1 cellular context compared by ENCODE assay signal in the genomic region with DNA sequence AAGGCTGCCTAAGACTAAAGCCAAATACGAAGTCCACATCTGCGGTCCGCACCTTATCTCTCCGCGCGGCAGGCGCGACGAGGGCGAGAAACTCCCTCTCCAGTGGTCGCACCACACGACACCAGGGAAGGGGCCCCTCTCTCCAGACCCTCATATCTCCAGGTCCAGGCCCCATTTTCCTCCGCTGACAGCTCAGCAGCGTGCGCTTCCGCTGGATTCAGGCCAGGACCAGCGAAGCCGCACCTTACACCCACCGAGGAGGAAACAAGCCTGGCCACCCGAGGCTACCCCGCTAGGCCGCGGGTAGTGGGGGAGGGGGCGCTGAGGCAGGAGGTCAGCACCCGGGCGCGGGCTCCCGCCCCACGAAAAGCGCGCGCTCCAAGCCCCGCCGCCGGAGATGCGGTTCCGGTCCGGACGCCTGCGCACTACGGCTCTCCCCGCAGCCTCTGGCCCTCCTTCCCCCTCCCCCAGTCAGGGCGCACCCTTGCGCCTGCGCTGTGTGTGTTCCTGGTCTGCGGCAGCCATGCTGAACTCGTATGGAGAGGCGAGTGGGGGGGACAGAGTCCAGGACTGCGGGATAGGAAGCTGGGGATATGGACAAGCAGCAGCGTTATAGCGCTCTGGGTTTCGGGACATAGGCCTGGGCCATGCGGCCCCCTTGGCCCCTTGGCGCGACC.
TF ChIP-seq lines count a peak whose summit lies in the region.

Gene BRD2 (plus strand): TSS at position 502 of the 677 bp plus-strand sequence. CDS start 4,305 bp downstream, outside the sequence.

TF ChIP-seq in GM12878, 131 proteins besides CTCF, POLR2A, EP300 and RAD21 (continued from another document and continues in another):
- TF ChIP-seq CUX1 (IDR thresholded peaks at IDR 0.05; ENCODE audit: insufficient replicate concordance, low read depth, low read length) (no peak), ZNF24 (IDR thresholded peaks at IDR 0.05) (no peak), SUPT20H (IDR thresholded peaks at IDR 0.05; ENCODE audit: borderline replicate concordance, control insufficient read depth, low read depth, low read length) (no peak), REST (IDR thresholded peaks at IDR 0.05; ENCODE audit: low read depth, low read length) (no peak), YY1 (IDR thresholded peaks at IDR 0.05; ENCODE audit: low read depth, low read length) (peak; percentile 94), CHD2 (IDR thresholded peaks at IDR 0.05; ENCODE audit: borderline replicate concordance, low read depth, low read length) (peak; percentile 88), ZBTB4 (CRISPR knock-in tag; IDR thresholded peaks at IDR 0.05) (no peak), ZNF274 (IDR thresholded peaks at IDR 0.05; ENCODE audit: insufficient read depth, insufficient read length) (no peak), SREBF2 (IDR thresholded peaks at IDR 0.05; ENCODE audit: low read length) (no peak), ZNF592 (IDR thresholded peaks at IDR 0.05) (no peak), ETV6 (conservative IDR thresholded peaks at IDR 0.05 in 1 of 2, IDR thresholded peaks at IDR 0.05 in 1 of 2; ENCODE audit: borderline replicate concordance in 1 of 2, low read depth in 1 of 2) (peak in 1 of 2 experiments; percentile 32; a peak in 1 of 4 replicates), ZNF217 (IDR thresholded peaks at IDR 0.05) (peak; percentile 11; the same call in 1 of the 2 replicates), IKZF2 (IDR thresholded peaks at IDR 0.05) (peak; percentile 8 to 23; a peak in 1 of 4 replicates), BRCA1 (IDR thresholded peaks at IDR 0.05; ENCODE audit: low read depth, low read length) (no peak), SKIL (IDR thresholded peaks at IDR 0.05; ENCODE audit: low read depth, poor library complexity, severe bottlenecking) (no peak), SMARCA5 (IDR thresholded peaks at IDR 0.05) (no peak), CEBPB (IDR thresholded peaks at IDR 0.05; ENCODE audit: borderline replicate concordance in 1 of 2, low read depth in 2 of 2, low read length in 2 of 2) (no peak), STAT3 (IDR thresholded peaks at IDR 0.05; ENCODE audit: low read depth, low read length) (no peak)
- TF ChIP-seq, protein P1, sequence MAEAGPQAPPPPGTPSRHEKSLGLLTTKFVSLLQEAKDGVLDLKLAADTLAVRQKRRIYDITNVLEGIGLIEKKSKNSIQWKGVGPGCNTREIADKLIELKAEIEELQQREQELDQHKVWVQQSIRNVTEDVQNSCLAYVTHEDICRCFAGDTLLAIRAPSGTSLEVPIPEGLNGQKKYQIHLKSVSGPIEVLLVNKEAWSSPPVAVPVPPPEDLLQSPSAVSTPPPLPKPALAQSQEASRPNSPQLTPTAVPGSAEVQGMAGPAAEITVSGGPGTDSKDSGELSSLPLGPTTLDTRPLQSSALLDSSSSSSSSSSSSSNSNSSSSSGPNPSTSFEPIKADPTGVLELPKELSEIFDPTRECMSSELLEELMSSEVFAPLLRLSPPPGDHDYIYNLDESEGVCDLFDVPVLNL (IDR thresholded peaks at IDR 0.05; ENCODE audit: low read depth, low read length): 0 out of 2 replicates have a peak, but pooled peaks have one; percentile 38
- TF ChIP-seq, protein P2, sequence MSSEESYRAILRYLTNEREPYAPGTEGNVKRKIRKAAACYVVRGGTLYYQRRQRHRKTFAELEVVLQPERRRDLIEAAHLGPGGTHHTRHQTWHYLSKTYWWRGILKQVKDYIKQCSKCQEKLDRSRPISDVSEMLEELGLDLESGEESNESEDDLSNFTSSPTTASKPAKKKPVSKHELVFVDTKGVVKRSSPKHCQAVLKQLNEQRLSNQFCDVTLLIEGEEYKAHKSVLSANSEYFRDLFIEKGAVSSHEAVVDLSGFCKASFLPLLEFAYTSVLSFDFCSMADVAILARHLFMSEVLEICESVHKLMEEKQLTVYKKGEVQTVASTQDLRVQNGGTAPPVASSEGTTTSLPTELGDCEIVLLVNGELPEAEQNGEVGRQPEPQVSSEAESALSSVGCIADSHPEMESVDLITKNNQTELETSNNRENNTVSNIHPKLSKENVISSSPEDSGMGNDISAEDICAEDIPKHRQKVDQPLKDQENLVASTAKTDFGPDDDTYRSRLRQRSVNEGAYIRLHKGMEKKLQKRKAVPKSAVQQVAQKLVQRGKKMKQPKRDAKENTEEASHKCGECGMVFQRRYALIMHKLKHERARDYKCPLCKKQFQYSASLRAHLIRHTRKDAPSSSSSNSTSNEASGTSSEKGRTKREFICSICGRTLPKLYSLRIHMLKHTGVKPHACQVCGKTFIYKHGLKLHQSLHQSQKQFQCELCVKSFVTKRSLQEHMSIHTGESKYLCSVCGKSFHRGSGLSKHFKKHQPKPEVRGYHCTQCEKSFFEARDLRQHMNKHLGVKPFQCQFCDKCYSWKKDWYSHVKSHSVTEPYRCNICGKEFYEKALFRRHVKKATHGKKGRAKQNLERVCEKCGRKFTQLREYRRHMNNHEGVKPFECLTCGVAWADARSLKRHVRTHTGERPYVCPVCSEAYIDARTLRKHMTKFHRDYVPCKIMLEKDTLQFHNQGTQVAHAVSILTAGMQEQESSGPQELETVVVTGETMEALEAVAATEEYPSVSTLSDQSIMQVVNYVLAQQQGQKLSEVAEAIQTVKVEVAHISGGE (CRISPR knock-in tag; IDR thresholded peaks at IDR 0.05): no peak
